ENCODE assay signal across 12 cellular contexts in genomic region chr17:69175812-69176517, GRCh38. TPM values are rescaled to one million over a fixed set of nuclear protein-coding genes. Genes with fewer than 3 reads are reported as not detected.
DNase-seq lines count a peak whose midpoint lies in the region; ATAC-seq, FAIRE-seq and TF ChIP-seq lines count a peak whose summit lies in the region.
"Had no signal": no experiment of that assay in that cellular context is flagged by ENCODE, and none has a peak within 500 bp of the region (broad histone marks: within the 10 kb centered on the region; RNA-seq: fewer than 3 reads in every experiment).

No MANE protein-coding gene starts in this region.

- TF ChIP-seq EP300 in HepG2 (IDR thresholded peaks at IDR 0.05; ENCODE audit: low read depth in 2 of 2, low read length in 2 of 2) (peak in 1 of 2 experiments; percentile 84; a peak in 2 of 4 replicates), HepG2 (CRISPR knock-in tag; IDR thresholded peaks at IDR 0.05; ENCODE audit: borderline replicate concordance) (peak; percentile 52; the same call in 1 of the 2 replicates)

- DNase-seq in AG09309 (ENCODE audit: low read depth) (peak; percentile 54), HTR-8/SVneo (ENCODE audit: insufficient read length, low spot score) (peak; percentile 46), astrocyte of the hippocampus (ENCODE audit: low read depth, low spot score) (peak; percentile 38), HepG2 (ENCODE audit: low spot score) (peak; percentile 77), thyroid gland (no peak), cerebellar cortex (ENCODE audit: low spot score) (no peak)
- no peak for DNase-seq in stimulated activated CD4-positive, alpha-beta T cell treated with anti-CD3 and anti-CD28 coated beads, Interleukin-12 subunit alpha, Interleukin-12 subunit beta, amount 100 ng/mL, for 4 hours
- DNase-seq in CD8-positive, alpha-beta memory T cell, result no peak
- DNase-seq: DMS 273 treated with DMSO at 0.1 percent for 48 hours; mesendoderm; NCI-H526 treated with DMSO at 0.1 percent for 48 hours; stimulated activated CD4-positive, alpha-beta T cell treated with anti-CD3 and anti-CD28 coated beads, Interleukin-1b, Interleukin-23, amount 100 ng/mL, for 48 hours had no signal

- H3K4me2 ChIP-seq in HepG2 (ENCODE audit: low read depth, low read length), result no peak overlapping the region

- H3K27me3 ChIP-seq in HepG2 (ENCODE audit: control insufficient read depth in 1 of 2, insufficient read depth in 2 of 2, low read length in 2 of 2) (no peaks in the 10 kb centered on the region), thyroid gland (no peaks in the 10 kb centered on the region)
- H3K27me3 ChIP-seq in CD8-positive, alpha-beta memory T cell (ENCODE audit: insufficient read depth, low read length, poor library complexity, severe bottlenecking), result no peaks in the 10 kb centered on the region

- H3K27ac Mint-ChIP-seq in CD8-positive, alpha-beta memory T cell, result no peak overlapping the region

- H3K27ac ChIP-seq in HepG2 (ENCODE audit: extremely low read length, insufficient read depth, low read length) (no peak overlapping the region), thyroid gland (no peak overlapping the region)
- no peak overlapping the region for H3K27ac ChIP-seq in CD8-positive, alpha-beta memory T cell (ENCODE audit: low read depth, low read length)

- TF ChIP-seq POLR2A in HepG2 (IDR thresholded peaks at IDR 0.05; ENCODE audit: insufficient read depth in 1 of 2, low read depth in 2 of 2, low read length in 2 of 2) (no peak), thyroid gland (IDR thresholded peaks at IDR 0.05) (no peak)

- TF ChIP-seq CTCF in AG09309 (IDR thresholded peaks at IDR 0.05; ENCODE audit: control insufficient read depth, insufficient read depth, low read depth, low read length, missing control alignments), result no peak
- TF ChIP-seq CTCF in HepG2 (CRISPR knock-in tag; IDR thresholded peaks at IDR 0.05), result no peak
- TF ChIP-seq CTCF in thyroid gland (IDR thresholded peaks at IDR 0.05), result no peak

- peaks cover 0 to 1% (median 0%) of the 10 kb centered on the region in 3 donors for H3K36me3 Mint-ChIP-seq in CD8-positive, alpha-beta memory T cell

- intact Hi-C loops in HepG2 (cut with micrococcal nuclease; ENCODE audit: unreplicated experiment) (no loop called here), thyroid gland (cut with DNase I) (no loop called here)

- in situ Hi-C loops in HepG2 (cut with HindIII; ENCODE audit: extremely low pct_ligation_motif_present, low pct_unique_long_range_greater_than_20kb), result no loop called here

- WGBS in HepG2 (ENCODE audit: low lambda C conversion rate), result 66% methylated on average over 2 of the region's 2 CpGs
- 77 to 87% methylated on average over 2 of the region's 2 CpGs for WGBS in thyroid gland, 2 donors

- no peak for TF ChIP-seq RAD21 in HepG2 (CRISPR knock-in tag; IDR thresholded peaks at IDR 0.05)

- no peak overlapping the region for H3K4me3 Mint-ChIP-seq in CD8-positive, alpha-beta memory T cell

- H3K4me3 ChIP-seq in AG09309 (ENCODE audit: control insufficient read depth, low read depth, low read length) (no peak overlapping the region), HepG2 (replicated peaks in 1 of 3; ENCODE audit: insufficient read depth in 1 of 3, low read depth in 2 of 3, low read length in 3 of 3) (no peak overlapping the region), thyroid gland (replicated peaks in 1 of 3) (no peak overlapping the region)
- no peak overlapping the region for H3K4me3 ChIP-seq in CD8-positive, alpha-beta memory T cell (ENCODE audit: low read length)

- CTCF ChIA-PET in HepG2 (lab: Yijun Ruan, JAX; ENCODE audit: low intra/inter-chr PET ratio, low total read pairs), result no interaction called here
- CTCF ChIA-PET in CD8-positive, alpha-beta memory T cell (lab: Charles Lee), result no interaction called here

- H3K4me1 Mint-ChIP-seq in CD8-positive, alpha-beta memory T cell, result no peaks in the 10 kb centered on the region

- BruUV-seq in HepG2 (replicated peaks; lab: Mats Ljungman, UMichigan), result no TSS peak

- no peaks in the 10 kb centered on the region for H3K79me2 ChIP-seq in HepG2 (ENCODE audit: insufficient read depth, low read length)

- H3K36me3 ChIP-seq in HepG2 (replicated peaks in 1 of 2; ENCODE audit: control insufficient read depth in 1 of 2, insufficient read depth in 2 of 2, low read length in 2 of 2) (no peaks in the 10 kb centered on the region), thyroid gland (no peaks in the 10 kb centered on the region)
- no peaks in the 10 kb centered on the region for H3K36me3 ChIP-seq in CD8-positive, alpha-beta memory T cell (ENCODE audit: insufficient read depth, low read length)

- no peak overlapping the region for H3K9ac ChIP-seq in HepG2 (ENCODE audit: insufficient read depth, low read depth, low read length)

- H3K9me3 Mint-ChIP-seq in CD8-positive, alpha-beta memory T cell, result no peaks in the 10 kb centered on the region

- H3K9me3 ChIP-seq in HepG2 (ENCODE audit: low read length) (no peaks in the 10 kb centered on the region), thyroid gland (no peaks in the 10 kb centered on the region)
- no peaks in the 10 kb centered on the region for H3K9me3 ChIP-seq in CD8-positive, alpha-beta memory T cell (ENCODE audit: low read length)

- POLR2A ChIA-PET in HepG2 (lab: Yijun Ruan, JAX), result no interaction called here
- POLR2A ChIA-PET in CD8-positive, alpha-beta memory T cell (lab: Charles Lee), result no interaction called here

- H3K4me1 ChIP-seq in HepG2 (ENCODE audit: insufficient read depth, low read length) (peaks cover 12% of the 10 kb centered on the region), thyroid gland (no peaks in the 10 kb centered on the region)
- H3K4me1 ChIP-seq in CD8-positive, alpha-beta memory T cell (ENCODE audit: insufficient read depth, low read length), result no peaks in the 10 kb centered on the region

- no peaks in the 10 kb centered on the region for H3K27me3 Mint-ChIP-seq in CD8-positive, alpha-beta memory T cell

- no peaks in the 10 kb centered on the region for H4K20me1 ChIP-seq in HepG2 (ENCODE audit: insufficient read depth, low read length)

- no peak overlapping the region for H2AFZ ChIP-seq in HepG2 (ENCODE audit: low read length)

- peak; percentile 72 for ATAC-seq in HepG2

- FAIRE-seq in HTR-8/SVneo (lab: Jason Lieb, UNC), result peak; percentile 54
- FAIRE-seq in HepG2 (lab: Jason Lieb, UNC), result no peak

TF ChIP-seq in HepG2, 621 proteins besides CTCF, POLR2A, EP300 and RAD21 (continues in another document):
- no peak for TF ChIP-seq ZNF564 (CRISPR knock-in tag; IDR thresholded peaks at IDR 0.05)

RNA-seq across cellular contexts. Expression of gene ABCA6, which starts 34.3 kb away (rescaled TPM):
- total RNA-seq in HepG2 (2016; rRNA removed; fragmentation: Illumina TruSeq; extraction: Trizol) (0.11 TPM in 1 of 2 replicates, not detected in the other), thyroid gland (100 to 1,000 TPM in 1 of 4 donors, 10 to 100 TPM in 3; 24.3 to 101 (median 64.2) TPM)
- total RNA-seq in HepG2 (2016; cell fraction: cytosol; rRNA removed; fragmentation: Illumina TruSeq; extraction: Trizol; ENCODE audit: low read depth), result not detected in 2 replicates
- not detected in 2 replicates for total RNA-seq in HepG2 (2016; cell fraction: insoluble cytoplasmic fraction; rRNA removed; fragmentation: Illumina TruSeq; extraction: Trizol)
- total RNA-seq in HepG2 (2016; cell fraction: membrane; rRNA removed; fragmentation: Illumina TruSeq; extraction: Trizol), result not detected in 2 replicates
- total RNA-seq in HepG2 (2016; cell fraction: nucleus; rRNA removed; fragmentation: Illumina TruSeq; extraction: Trizol), result not detected in 2 replicates
- polyA plus RNA-seq in HepG2 (2011; rRNA removed), result 0.05 and 0.17 TPM in 2 replicates
- polyA plus RNA-seq in HepG2 (2011; cell fraction: cytosol; rRNA removed), result 0.05 and 0.13 TPM in 2 replicates
- polyA plus RNA-seq in HepG2 (2011; cell fraction: nucleus; rRNA removed), result 0.09 and 0.11 TPM in 2 replicates
- polyA plus RNA-seq in HepG2 (2012), result 0.04 TPM in 1 of 2 replicates, not detected in the other
- not detected in 2 replicates for polyA plus RNA-seq in HepG2 (2016; cell fraction: cytosol; fragmentation: Illumina TruSeq; extraction: Trizol; ENCODE audit: low read depth)
- polyA plus RNA-seq in HepG2 (2016; cell fraction: insoluble cytoplasmic fraction; fragmentation: Illumina TruSeq; extraction: Trizol; ENCODE audit: low read depth), result not detected in 2 replicates
- not detected in 2 replicates for polyA plus RNA-seq in HepG2 (2016; cell fraction: membrane; fragmentation: Illumina TruSeq; extraction: Trizol; ENCODE audit: low read depth)
- not detected in 2 replicates for polyA plus RNA-seq in HepG2 (2016; cell fraction: nucleus; fragmentation: Illumina TruSeq; extraction: Trizol; ENCODE audit: insufficient read depth, low read depth)
- polyA minus RNA-seq in HepG2 (2011; rRNA and poly(A)+ RNA removed; ENCODE audit: low replicate concordance), result not detected in 2 replicates
- polyA minus RNA-seq in HepG2 (2011; cell fraction: cytosol; rRNA and poly(A)+ RNA removed), result not detected in 2 replicates
- 0.13 and 0.25 TPM in 2 replicates for polyA minus RNA-seq in HepG2 (2011; cell fraction: nucleus; rRNA and poly(A)+ RNA removed)
- under 1 TPM; 0.16 to 0.20 TPM for total RNA-seq in CD8-positive, alpha-beta memory T cell
- polyA plus RNA-seq in CD8-positive, alpha-beta memory T cell, result not detected

RNA-seq across cellular contexts. Expression of gene ABCA10, which starts 52.7 kb away (rescaled TPM):
- total RNA-seq in HepG2 (2016; rRNA removed; fragmentation: Illumina TruSeq; extraction: Trizol) (0.02 TPM in 1 of 2 replicates, not detected in the other), thyroid gland (10 to 100 TPM in 2 of 4 donors, 1 to 10 TPM in 2; 8.4 to 23.2 (median 9.7) TPM)
- 0.09 TPM in 1 of 2 replicates, not detected in the other for total RNA-seq in HepG2 (2016; cell fraction: cytosol; rRNA removed; fragmentation: Illumina TruSeq; extraction: Trizol; ENCODE audit: low read depth)
- 0.17 TPM in 1 of 2 replicates, not detected in the other for total RNA-seq in HepG2 (2016; cell fraction: insoluble cytoplasmic fraction; rRNA removed; fragmentation: Illumina TruSeq; extraction: Trizol)
- 0.28 and 0.53 TPM in 2 replicates for total RNA-seq in HepG2 (2016; cell fraction: membrane; rRNA removed; fragmentation: Illumina TruSeq; extraction: Trizol)
- total RNA-seq in HepG2 (2016; cell fraction: nucleus; rRNA removed; fragmentation: Illumina TruSeq; extraction: Trizol), result 0.12 and 0.13 TPM in 2 replicates
- polyA plus RNA-seq in HepG2 (2011; rRNA removed), result 0.08 and 0.12 TPM in 2 replicates
- not detected in 2 replicates for polyA plus RNA-seq in HepG2 (2011; cell fraction: cytosol; rRNA removed)
- polyA plus RNA-seq in HepG2 (2011; cell fraction: nucleus; rRNA removed), result 0.32 and 0.68 TPM in 2 replicates
- polyA plus RNA-seq in HepG2 (2012), result 0.27 and 0.56 TPM in 2 replicates
- not detected in 2 replicates for polyA plus RNA-seq in HepG2 (2016; cell fraction: cytosol; fragmentation: Illumina TruSeq; extraction: Trizol; ENCODE audit: low read depth)
- polyA plus RNA-seq in HepG2 (2016; cell fraction: insoluble cytoplasmic fraction; fragmentation: Illumina TruSeq; extraction: Trizol; ENCODE audit: low read depth), result not detected in 2 replicates
- not detected in 2 replicates for polyA plus RNA-seq in HepG2 (2016; cell fraction: membrane; fragmentation: Illumina TruSeq; extraction: Trizol; ENCODE audit: low read depth)
- polyA plus RNA-seq in HepG2 (2016; cell fraction: nucleus; fragmentation: Illumina TruSeq; extraction: Trizol; ENCODE audit: insufficient read depth, low read depth), result 0.21 and 0.51 TPM in 2 replicates
- polyA minus RNA-seq in HepG2 (2011; rRNA and poly(A)+ RNA removed; ENCODE audit: low replicate concordance), result 0.14 and 0.19 TPM in 2 replicates
- polyA minus RNA-seq in HepG2 (2011; cell fraction: cytosol; rRNA and poly(A)+ RNA removed), result not detected in 2 replicates
- polyA minus RNA-seq in HepG2 (2011; cell fraction: nucleus; rRNA and poly(A)+ RNA removed), result 1.2 and 1.5 TPM in 2 replicates
- under 1 TPM; 0.46 to 0.60 TPM for total RNA-seq in CD8-positive, alpha-beta memory T cell
- polyA plus RNA-seq in CD8-positive, alpha-beta memory T cell, result not detected

Comparison
In these comparisons a context has a peak if more than half of its experiments do, and no peak if none do; other contexts are left out.
1. DNase-seq: peak in AG09309 (single experiment), HTR-8/SVneo (single experiment), astrocyte of the hippocampus (single experiment) and HepG2 (single experiment); none in stimulated activated CD4-positive, alpha-beta T cell treated with anti-CD3 and anti-CD28 coated beads, Interleukin-12 subunit alpha, Interleukin-12 subunit beta, amount 100 ng/mL, for 4 hours (single experiment), thyroid gland (0 of 2), CD8-positive, alpha-beta memory T cell (0 of 5) and cerebellar cortex (single experiment).
2. RNA of gene ABCA6, which starts 34.3 kb away (total RNA-seq): 24.3 to 101 TPM in thyroid gland; 0.16 to 0.20 TPM in CD8-positive, alpha-beta memory T cell and 0.11 TPM in HepG2; every median in the first group is over 10 times any median in the second.
3. RNA of gene ABCA10, which starts 52.7 kb away (total RNA-seq): 8.4 to 23.2 TPM in thyroid gland; 0.46 to 0.60 TPM in CD8-positive, alpha-beta memory T cell and 0.02 to 0.53 TPM in HepG2; every median in the first group is over 4 times any median in the second.